8 cellular contexts compared by ENCODE assay signal in genomic region chr16:3158498-3159314, GRCh38. TPM values are rescaled to one million over a fixed set of nuclear protein-coding genes. Genes with fewer than 3 reads are reported as not detected.
A peak's percentile ranks its signal among the peaks of the same experiment; 100 is the strongest.
DNase-seq lines count a peak whose midpoint lies in the region; ATAC-seq and TF ChIP-seq lines count a peak whose summit lies in the region.

No MANE protein-coding gene starts in this region.

- TF ChIP-seq CTCF in lower leg skin (IDR thresholded peaks at IDR 0.05) = no peak

- ATAC-seq in HG02970 (IDR thresholded peaks at IDR 0.05; ENCODE audit: low FRiP score, unreplicated experiment) = peak; percentile 57
- no peak for ATAC-seq in GM19455 (IDR thresholded peaks at IDR 0.05; ENCODE audit: unreplicated experiment)

- 1 to 3% methylated on average over 46 to 58 of the region's 72 CpGs for WGBS in lower leg skin, 2 donors

- no peak for TF ChIP-seq POLR2A in lower leg skin (IDR thresholded peaks at IDR 0.05)

- DNase-seq in GF-D8 (lab: John Stamatoyannopoulos, UW) = peak; percentile 76
- DNase-seq in NCI-H526 treated with DMSO at 0.1 percent for 48 hours (lab: John Stamatoyannopoulos, UW) = peak; percentile 44
- DNase-seq in activated CD4-positive, alpha-beta T cell treated with anti-CD3 and anti-CD28 coated beads, Interleukin-2, amount 50 U/mL, for 4 hours = peak; percentile 94 to 95
- DNase-seq in dermis microvascular lymphatic vessel endothelial cell (ENCODE audit: low read depth in 2 of 2) = peak; percentile 45 to 74
- DNase-seq in lower leg skin (ENCODE audit: low spot score in 2 of 2) = peak; percentile 76 to 98
- DNase-seq in stimulated activated CD4-positive, alpha-beta T cell treated with anti-CD3 and anti-CD28 coated beads, Interleukin-4, amount 100 ng/mL, for 48 hours (ENCODE audit: low read depth in 2 of 2) = peak; percentile 77

- H3K4me3 ChIP-seq in lower leg skin (ENCODE audit: low read depth, poor library complexity, severe bottlenecking) = peak overlapping the region; percentile 82

- intact Hi-C loops in lower leg skin (cut with DNase I; ENCODE audit: low total_unique reads) = no loop called here

RNA-seq across cellular contexts. Expression of gene ZNF213, which starts 23.9 kb away (rescaled TPM):
- total RNA-seq in dermis microvascular lymphatic vessel endothelial cell = 2.8 and 5.4 TPM in 2 replicates
- total RNA-seq in lower leg skin = 10 to 100 TPM; 10.7 to 18.0 (median 14.6) TPM

RNA-seq across cellular contexts. Expression of gene OR1F1, which starts 29.3 kb away (rescaled TPM):
- total RNA-seq in dermis microvascular lymphatic vessel endothelial cell (not detected in 2 replicates), lower leg skin (not detected)

RNA-seq across cellular contexts. Expression of gene ZNF205, which starts 46.3 kb away (rescaled TPM):
- total RNA-seq in dermis microvascular lymphatic vessel endothelial cell (14.9 and 17.2 TPM in 2 replicates), lower leg skin (10 to 100 TPM; 15.1 to 25.3 (median 18.5) TPM)

RNA-seq across cellular contexts. Expression of gene ZSCAN10, which starts 59.6 kb away (rescaled TPM):
- total RNA-seq in dermis microvascular lymphatic vessel endothelial cell (not detected in 2 replicates), lower leg skin (not detected)

Comparison
In these comparisons a context has a peak if more than half of its experiments do, and no peak if none do; other contexts are left out.
1. DNase-seq: peak in every context shown above with its lines; median percentile 94 in activated CD4-positive, alpha-beta T cell treated with anti-CD3 and anti-CD28 coated beads, Interleukin-2, amount 50 U/mL, for 4 hours; 87 in lower leg skin; 77 in stimulated activated CD4-positive, alpha-beta T cell treated with anti-CD3 and anti-CD28 coated beads, Interleukin-4, amount 100 ng/mL, for 48 hours; 76 in GF-D8; 60 in dermis microvascular lymphatic vessel endothelial cell; 44 in NCI-H526 treated with DMSO at 0.1 percent for 48 hours.